In genomic region chr1:157090196-157090647, GRCh38 we compare ENCODE assay signal across 8 cellular contexts. TPM values are rescaled to one million over a fixed set of nuclear protein-coding genes. Genes with fewer than 3 reads are reported as not detected.
DNase-seq lines count a peak whose midpoint lies in the region; ATAC-seq lines count a peak whose summit lies in the region.

No MANE protein-coding gene starts in this region.

- DNase-seq in NCI-H1417 (lab: John Stamatoyannopoulos, UW) (peak; percentile 64 to 96 (median 87)), NCI-H1417 treated with DMSO at 0.1 percent for 48 hours (lab: John Stamatoyannopoulos, UW) (no peak), NCI-H146 treated with DMSO at 0.1 percent for 48 hours (lab: John Stamatoyannopoulos, UW; ENCODE audit: unreplicated experiment) (peak; percentile 26), T-helper 22 cell (ENCODE audit: low read depth) (peak; percentile 58), amniotic stem cell (lab: John Stamatoyannopoulos, UW) (peak; percentile 75), left ventricle myocardium superior (peak; percentile 91), retina (peak; percentile 87)

- intact Hi-C loops in left ventricle myocardium superior (cut with micrococcal nuclease), result loop anchor here (5.0 kb wide), 1 partner anchor 67 kb away; no protein-coding TSS in a partner anchor

- ATAC-seq in left ventricle myocardium superior (peak; percentile 89), HG03095 (IDR thresholded peaks at IDR 0.05; ENCODE audit: unreplicated experiment) (no peak)

RNA-seq across cellular contexts. Expression of gene ETV3L, which starts 9.4 kb away (rescaled TPM):
- not detected for total RNA-seq in left ventricle myocardium superior

RNA-seq across cellular contexts. Expression of gene ARHGEF11, which starts 44.7 kb away (rescaled TPM):
- total RNA-seq in left ventricle myocardium superior, result 28.8 TPM

RNA-seq across cellular contexts. Expression of gene ETV3, which starts 48.0 kb away (rescaled TPM):
- total RNA-seq in left ventricle myocardium superior, result 16.8 TPM
